9 cellular contexts compared by ENCODE assay signal in genomic region chr16:66408181-66409048, GRCh38. TPM values are rescaled to one million over a fixed set of nuclear protein-coding genes. Genes with fewer than 3 reads are reported as not detected.
A peak's percentile ranks its signal among the peaks of the same experiment; 100 is the strongest.
DNase-seq lines count a peak whose midpoint lies in the region; FAIRE-seq and TF ChIP-seq lines count a peak whose summit lies in the region.
"Had no signal": no experiment of that assay in that cellular context is flagged by ENCODE, and none has a peak within 500 bp of the region (broad histone marks: within the 10 kb centered on the region; RNA-seq: fewer than 3 reads in every experiment).

No MANE protein-coding gene starts in this region.

- FAIRE-seq in GM12891 (lab: Jason Lieb, UNC): no peak
- FAIRE-seq: TTC549 had no signal

- no peaks in the 10 kb centered on the region for H3K27me3 ChIP-seq in kidney epithelial cell (ENCODE audit: control insufficient read depth, insufficient read depth, low read length)
- peaks cover 0 to 2% (median 0%) of the 10 kb centered on the region in 5 donors for H3K27me3 ChIP-seq in subcutaneous abdominal adipose tissue (ENCODE audit: control insufficient read depth in 5 of 5, insufficient read depth in 4 of 5, low read length in 5 of 5)

- H3K36me3 ChIP-seq in kidney epithelial cell (ENCODE audit: control insufficient read depth, insufficient read depth, low read length): no peaks in the 10 kb centered on the region
- H3K36me3 ChIP-seq in subcutaneous abdominal adipose tissue (ENCODE audit: control insufficient read depth in 5 of 5, insufficient read depth in 5 of 5, low read length in 5 of 5): peaks cover 0 to 10% (median 8%) of the 10 kb centered on the region in 5 donors

- H3K4me1 ChIP-seq in subcutaneous abdominal adipose tissue (ENCODE audit: control insufficient read depth in 5 of 5, insufficient read depth in 5 of 5, low read length in 5 of 5): peaks cover 0 to 28% (median 20%) of the 10 kb centered on the region in 5 donors

- TF ChIP-seq CTCF in kidney epithelial cell (IDR thresholded peaks at IDR 0.05; ENCODE audit: insufficient read depth, low read length, poor library complexity, severe bottlenecking): no peak

- peak overlapping the region; percentile 19 for H3K27ac ChIP-seq in subcutaneous abdominal adipose tissue (ENCODE audit: low read depth, low read length)

- TF ChIP-seq POLR2A in GM12891 (IDR thresholded peaks at IDR 0.05; ENCODE audit: low read depth, low read length): no peak

- DNase-seq in GM12891 (ENCODE audit: insufficient read length, low spot score): no peak
- DNase-seq in NCI-H69 (lab: John Stamatoyannopoulos, UW): peak; percentile 51
- peak; percentile 86 for DNase-seq in amniotic epithelial cell (ENCODE audit: low read depth)
- DNase-seq in kidney epithelial cell (ENCODE audit: low read depth): peak; percentile 88
- no peak for DNase-seq in NCI-H2107 treated with DMSO at 0.1 percent for 48 hours (lab: John Stamatoyannopoulos, UW; ENCODE audit: unreplicated experiment)
- no peak for DNase-seq in DMS79 (lab: John Stamatoyannopoulos, UW)
- no peak for DNase-seq in NK-92 (lab: John Stamatoyannopoulos, UW; ENCODE audit: unreplicated experiment)

- no peak overlapping the region for H3K9ac ChIP-seq in subcutaneous abdominal adipose tissue (ENCODE audit: low read length in 5 of 5)

- H3K9me3 ChIP-seq in subcutaneous abdominal adipose tissue (ENCODE audit: control insufficient read depth in 5 of 5, low read length in 5 of 5): peaks cover 0 to 7% (median 3%) of the 10 kb centered on the region in 5 donors

- H3K4me3 ChIP-seq in kidney epithelial cell (ENCODE audit: low read depth, low read length) (no peak overlapping the region), subcutaneous abdominal adipose tissue (ENCODE audit: low read depth in 1 of 5, low read length in 5 of 5) (peak overlapping the region in 4 of 5 donors; percentile 1 to 32 (median 14))

TF ChIP-seq in GM12891, 5 proteins besides CTCF, POLR2A, EP300 and RAD21:
- TF ChIP-seq TAF1 (IDR thresholded peaks at IDR 0.05; ENCODE audit: low read depth, low read length): no peak
- TF ChIP-seq SPI1 (IDR thresholded peaks at IDR 0.05; ENCODE audit: low read depth, low read length): peak; percentile 13; the same call in 1 of the 2 replicates
- TF ChIP-seq PAX5 (IDR thresholded peaks at IDR 0.05; ENCODE audit: insufficient read depth, low read length, severe bottlenecking): no peak
- TF ChIP-seq POLR2AphosphoS5 (IDR thresholded peaks at IDR 0.05; ENCODE audit: low read depth, low read length): no peak
- TF ChIP-seq POU2F2 (IDR thresholded peaks at IDR 0.05; ENCODE audit: low read depth, low read length): no peak

RNA-seq across cellular contexts. Expression of gene BEAN1, which starts 18.7 kb away (rescaled TPM):
- not detected for polyA plus RNA-seq in GM12891 (2012; ENCODE audit: low read depth, missing spikeins)
- total RNA-seq in kidney epithelial cell: 6.7 and 8.8 TPM in 2 replicates

RNA-seq across cellular contexts. Expression of gene CDH5, which starts 41.9 kb away (rescaled TPM):
- polyA plus RNA-seq in GM12891 (2012; ENCODE audit: low read depth, missing spikeins): not detected
- 0.67 and 2.1 TPM in 2 replicates for total RNA-seq in kidney epithelial cell

Comparison
In these comparisons a context has a peak if more than half of its experiments do, and no peak if none do; other contexts are left out.
1. DNase-seq: peak in NCI-H69 (single experiment), amniotic epithelial cell (single experiment) and kidney epithelial cell (single experiment); none in GM12891 (single experiment), NCI-H2107 treated with DMSO at 0.1 percent for 48 hours (single experiment), DMS79 (single experiment) and NK-92 (single experiment).